Comparison of ENCODE assay signal across 14 cellular contexts in genomic region chr4:149292422-149293055, GRCh38.
DNase-seq lines count a peak whose midpoint lies in the region; ATAC-seq lines count a peak whose summit lies in the region.
"Had no signal": no experiment of that assay in that cellular context is flagged by ENCODE, and none has a peak within 500 bp of the region (broad histone marks: within the 10 kb centered on the region; RNA-seq: fewer than 3 reads in every experiment).

No MANE protein-coding gene starts in this region.

- intact Hi-C loops in left ventricle myocardium superior (cut with micrococcal nuclease): no loop called here
- intact Hi-C loops in aorta (cut with DNase I): no loop called here

- H3K4me3 ChIP-seq in subcutaneous abdominal adipose tissue (ENCODE audit: low read depth in 1 of 5, low read length in 5 of 5): no peak overlapping the region
- H3K4me3 ChIP-seq in aorta (ENCODE audit: low read length in 2 of 2): no peak overlapping the region
- H3K4me3 ChIP-seq: BLaER1 had no signal

- H3K9me3 ChIP-seq in subcutaneous abdominal adipose tissue (ENCODE audit: control insufficient read depth in 5 of 5, low read length in 5 of 5) (peaks cover 0 to 3% (median 0%) of the 10 kb centered on the region in 5 donors), aorta (ENCODE audit: control insufficient read depth, low read length) (peaks cover 1% of the 10 kb centered on the region)
- H3K9me3 ChIP-seq: BLaER1, SK-N-SH had no signal

- ATAC-seq in left ventricle myocardium superior: peak; percentile 63
- ATAC-seq in aorta (ENCODE audit: low FRiP score): no peak
- ATAC-seq: PC-3 had no signal

- no peaks in the 10 kb centered on the region for H3K27me3 ChIP-seq in subcutaneous abdominal adipose tissue (ENCODE audit: control insufficient read depth in 5 of 5, insufficient read depth in 4 of 5, low read length in 5 of 5)
- H3K27me3 ChIP-seq in aorta (ENCODE audit: control insufficient read depth in 1 of 2, insufficient read depth in 2 of 2, low read length in 1 of 2): no peaks in the 10 kb centered on the region
- H3K27me3 ChIP-seq: BLaER1 had no signal

- H3K4me1 ChIP-seq in subcutaneous abdominal adipose tissue (ENCODE audit: control insufficient read depth in 5 of 5, insufficient read depth in 5 of 5, low read length in 5 of 5): peaks cover 0 to 12% (median 9%) of the 10 kb centered on the region in 5 donors
- H3K4me1 ChIP-seq in aorta (ENCODE audit: control insufficient read depth in 1 of 2, insufficient read depth in 2 of 2, low read length in 2 of 2): no peaks in the 10 kb centered on the region
- H3K4me1 ChIP-seq: BLaER1 had no signal

- H3K36me3 ChIP-seq in subcutaneous abdominal adipose tissue (ENCODE audit: control insufficient read depth in 5 of 5, insufficient read depth in 5 of 5, low read length in 5 of 5) (no peaks in the 10 kb centered on the region), aorta (ENCODE audit: control insufficient read depth in 1 of 2, insufficient read depth in 2 of 2, low read length in 1 of 2) (no peaks in the 10 kb centered on the region)
- H3K36me3 ChIP-seq: BLaER1 had no signal

- H3K9ac ChIP-seq in subcutaneous abdominal adipose tissue (ENCODE audit: low read length in 5 of 5): no peak overlapping the region
- H3K9ac ChIP-seq: BLaER1, SK-N-SH had no signal

- 55 to 58% methylated on average over 1 of the region's 1 CpG for WGBS in aorta, 2 donors

- DNase-seq in NCI-H1694 treated with DMSO at 0.1 percent for 48 hours (lab: John Stamatoyannopoulos, UW): peak; percentile 58
- peak; percentile 13 for DNase-seq in cerebellum (ENCODE audit: low spot score)
- DNase-seq in left ventricle myocardium superior: peak; percentile 35
- no peak for DNase-seq in AG08395 (ENCODE audit: low spot score)
- no peak for DNase-seq in aorta
- DNase-seq in DMS79 (lab: John Stamatoyannopoulos, UW): no peak
- DNase-seq: CD8-positive, alpha-beta memory T cell; Kasumi-1; NCI-H1436; NCI-H748 treated with DMSO at 0.1 percent for 48 hours; PC-3; SK-N-SH had no signal

- H3K27ac ChIP-seq in subcutaneous abdominal adipose tissue (ENCODE audit: low read depth, low read length) (peak overlapping the region; percentile 10), aorta (ENCODE audit: low read depth in 1 of 2, low read length in 2 of 2) (no peak overlapping the region)
- H3K27ac ChIP-seq: BLaER1 had no signal

Comparison
In these comparisons a context has a peak if more than half of its experiments do, and no peak if none do; other contexts are left out.
1. DNase-seq: peak in NCI-H1694 treated with DMSO at 0.1 percent for 48 hours (single experiment), cerebellum (single experiment) and left ventricle myocardium superior (single experiment); none in AG08395 (single experiment), aorta (0 of 2) and DMS79 (single experiment).